In genomic region chr15:73176579-73176978, GRCh38 we compare ENCODE assay signal across 23 cellular contexts.
"Had no signal": no experiment of that assay in that cellular context is flagged by ENCODE, and none has a peak within 500 bp of the region (broad histone marks: within the 10 kb centered on the region; RNA-seq: fewer than 3 reads in every experiment).

No MANE protein-coding gene starts in this region.

- H3K27me3 ChIP-seq: left lung, neural progenitor cell, ovary, spleen, transverse colon, upper lobe of left lung, vagina had no signal

- H3K4me1 ChIP-seq: left lung, lower lobe of right lung, spleen, transverse colon, upper lobe of left lung, vagina had no signal

- H3K36me3 ChIP-seq: left lung, ovary, spleen had no signal

- H3K9ac ChIP-seq: neural progenitor cell had no signal

- H2AFZ ChIP-seq: neural progenitor cell had no signal

- H3K4me3 ChIP-seq: left lung, lower lobe of right lung, neural progenitor cell, ovary, spleen, transverse colon, upper lobe of left lung, vagina had no signal

- H3K9me3 ChIP-seq: lower lobe of right lung, ovary, transverse colon, upper lobe of left lung, vagina had no signal

- H3K27ac ChIP-seq: left lung, lower lobe of right lung, neural progenitor cell, ovary, spleen, transverse colon, upper lobe of left lung, vagina had no signal

- DNase-seq: hippocampal formation; kidney; left colon; left lung; lower lobe of right lung; mammary epithelial cell; mesenchymal stem cell; naive B cell; natural killer cell; nephron progenitor cell; ovary; retina; right cardiac atrium; small intestine; spleen; stimulated activated CD4-positive, alpha-beta T cell treated with anti-CD3 and anti-CD28 coated beads, Interleukin-4, amount 100 ng/mL, for 24 hours; stimulated activated naive CD4-positive, alpha-beta T cell; transverse colon; upper lobe of left lung had no signal

- H3K4me2 ChIP-seq: neural progenitor cell had no signal

- ATAC-seq: left colon; left lung; lower lobe of right lung; natural killer cell; right cardiac atrium; sciatic nerve; stimulated activated effector memory CD8-positive, alpha-beta T cell treated with anti-CD3 and anti-CD28 coated beads, Interleukin-12 subunit alpha, Interleukin-12 subunit beta, amount 100 ng/mL, for 72 hours had no signal
